In the genomic region with DNA sequence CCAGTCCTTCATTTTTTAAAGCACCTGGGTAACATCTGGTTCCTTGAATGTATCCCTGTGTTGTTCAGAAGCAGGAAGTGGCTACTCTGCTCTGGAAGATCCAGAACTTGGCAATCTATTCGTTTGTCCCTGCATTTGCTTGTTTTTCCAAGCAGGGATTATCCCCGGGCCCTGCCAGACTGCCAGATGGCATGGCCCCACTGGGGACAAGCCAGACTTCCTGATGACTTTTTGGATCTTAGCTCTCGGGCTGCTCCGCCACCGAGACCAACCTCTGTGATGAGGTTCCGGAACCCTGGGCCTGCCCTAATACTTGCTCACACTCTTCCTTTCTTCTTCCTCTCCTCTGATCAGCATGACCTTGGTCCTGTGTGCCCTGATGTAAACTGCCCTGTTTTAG, we compare ENCODE assay signal across 27 cellular contexts.
"Had no signal": no experiment of that assay in that cellular context is flagged by ENCODE, and none has a peak within 500 bp of the region (broad histone marks: within the 10 kb centered on the region; RNA-seq: fewer than 3 reads in every experiment).

No MANE protein-coding gene starts in this region.

- DNase-seq: activated CD4-positive, alpha-beta T cell treated with anti-CD3 and anti-CD28 coated beads for 4 hours; activated CD8-positive, alpha-beta memory T cell treated with anti-CD3 and anti-CD28 coated beads, Interleukin-2, amount 50 U/mL, for 4 hours; activated CD8-positive, alpha-beta T cell treated with anti-CD3 and anti-CD28 coated beads for 36 hours; activated naive CD4-positive, alpha-beta T cell treated with anti-CD3 and anti-CD28 coated beads, Interleukin-2, amount 50 U/mL, for 16 hours; activated T-cell treated with anti-CD3 and anti-CD28 coated beads, Interleukin-2, amount 50 U/mL, for 72 hours; body of pancreas; Karpas-422; NCI-H1048; NCI-H146; NCI-H2029; NCI-H2107; NCI-H526; NCI-H774; NK-92 treated with Interleukin-12 subunit alpha and Interleukin-12 subunit beta, amount 100 ng/mL, for 24 hours; OCI-M1; Right ventricle myocardium superior; SJCRH30; SK-N-SH; T-helper 1 cell had no signal

- ATAC-seq: activated CD4-positive, CD25-positive, alpha-beta regulatory T cell treated with anti-CD3 and anti-CD28 coated beads, Interleukin-2, amount 50 U/mL, for 24 hours; activated CD8-positive, alpha-beta T cell treated with anti-CD3 and anti-CD28 coated beads for 36 hours; activated T-cell treated with anti-CD3 and anti-CD28 coated beads, Interleukin-2, amount 50 U/mL, for 72 hours; body of pancreas; K562; Panc1 had no signal

- FAIRE-seq: colon, K562 had no signal

- H3K27ac Mint-ChIP-seq: activated CD8-positive, alpha-beta T cell treated with anti-CD3 and anti-CD28 coated beads for 36 hours; activated T-cell treated with anti-CD3 and anti-CD28 coated beads, Interleukin-2, amount 50 U/mL, for 72 hours; activated T-helper 2 cell treated with anti-CD3 and anti-CD28 coated beads, Interferon-gamma antibody, Interleukin-2, Interleukin-4, amounts not matched to agents 10 μg/mL and 5 μg/mL and 100 μg/mL, durations not matched to agents 14 hours and 24 hours and 36 hours had no signal

- H3K4me1 ChIP-seq: ascending aorta, body of pancreas, SJCRH30 had no signal

- H3K27me3 ChIP-seq: ascending aorta, body of pancreas, SJCRH30 had no signal

- H3K36me3 ChIP-seq: ascending aorta, SJCRH30 had no signal

- H3K27ac ChIP-seq: ascending aorta, body of pancreas, RWPE1, SJCRH30, VCaP had no signal

- H3K4me3 ChIP-seq: ascending aorta, body of pancreas, K562, SJCRH30 had no signal

- H3K9me3 ChIP-seq: ascending aorta, body of pancreas, SJCRH30 had no signal
